ENCODE assay signal across 18 cellular contexts in the genomic region with DNA sequence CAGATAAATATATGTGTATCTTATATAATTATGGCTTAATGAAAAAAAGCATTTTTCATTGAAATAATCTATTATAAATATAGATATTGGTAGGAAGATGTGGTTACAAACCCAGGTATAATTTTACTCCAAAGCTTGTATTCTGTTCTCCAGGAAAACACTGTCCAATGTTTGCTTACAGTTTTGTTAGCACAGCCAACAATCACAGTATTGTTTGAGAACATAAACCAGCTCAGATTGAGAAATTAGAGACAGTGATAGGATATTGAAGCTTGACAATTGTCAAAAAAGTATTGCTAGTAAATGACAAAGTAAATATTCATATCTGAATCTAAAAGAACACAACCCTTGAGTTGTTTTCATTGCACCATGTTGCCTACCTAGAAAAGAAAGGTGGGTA.
"Had no signal": no experiment of that assay in that cellular context is flagged by ENCODE, and none has a peak within 500 bp of the region (broad histone marks: within the 10 kb centered on the region; RNA-seq: fewer than 3 reads in every experiment).

No MANE protein-coding gene starts in this region.

- DNase-seq: activated CD8-positive, alpha-beta memory T cell treated with anti-CD3 and anti-CD28 coated beads, Interleukin-2, amount 50 U/mL, for 4 hours; activated T-cell treated with anti-CD3 and anti-CD28 coated beads, Interleukin-2, amount 50 U/mL, for 24 hours; central memory CD4-positive, alpha-beta T cell; effector memory CD4-positive, alpha-beta T cell; hypothalamus; left ventricle myocardium superior; mammary epithelial cell; midbrain; natural killer cell; stimulated activated CD4-positive, alpha-beta T cell treated with anti-CD3 and anti-CD28 coated beads, Interleukin-4, amount 100 ng/mL, for 24 hours; stimulated activated naive CD8-positive, alpha-beta T cell treated with anti-CD3 and anti-CD28 coated beads, Interleukin-15, Interleukin-2, amounts not matched to agents 100 U/mL and 50 U/mL, for 24 hours; thyroid gland; upper lobe of right lung had no signal

- H3K27ac ChIP-seq: ascending aorta, esophagus muscularis mucosa, prostate gland, thyroid gland, upper lobe of right lung had no signal

- H3K4me1 ChIP-seq: ascending aorta, esophagus muscularis mucosa, prostate gland, thyroid gland, upper lobe of right lung had no signal

- H3K36me3 ChIP-seq: ascending aorta, esophagus muscularis mucosa, prostate gland, thyroid gland, upper lobe of right lung had no signal

- H3K4me3 ChIP-seq: ascending aorta, esophagus muscularis mucosa, prostate gland, thyroid gland, upper lobe of right lung had no signal

- H3K27me3 ChIP-seq: ascending aorta, esophagus muscularis mucosa, thyroid gland, upper lobe of right lung had no signal

- ATAC-seq: activated naive CD4-positive, alpha-beta T cell treated with anti-CD3 and anti-CD28 coated beads, Interleukin-2, amount 50 U/mL, for 72 hours; activated T-helper 17 cell treated with anti-CD3 and anti-CD28 coated beads, Interleukin-2, amount 50 U/mL, for 72 hours; left ventricle myocardium superior; natural killer cell; stimulated activated naive CD8-positive, alpha-beta T cell treated with anti-CD3 and anti-CD28 coated beads, Interleukin-15, Interleukin-2, amounts not matched to agents 100 U/mL and 50 U/mL, for 24 hours; upper lobe of right lung had no signal

- H3K9me3 ChIP-seq: ascending aorta, esophagus muscularis mucosa, prostate gland, thyroid gland, upper lobe of right lung had no signal
